In the genomic region with DNA sequence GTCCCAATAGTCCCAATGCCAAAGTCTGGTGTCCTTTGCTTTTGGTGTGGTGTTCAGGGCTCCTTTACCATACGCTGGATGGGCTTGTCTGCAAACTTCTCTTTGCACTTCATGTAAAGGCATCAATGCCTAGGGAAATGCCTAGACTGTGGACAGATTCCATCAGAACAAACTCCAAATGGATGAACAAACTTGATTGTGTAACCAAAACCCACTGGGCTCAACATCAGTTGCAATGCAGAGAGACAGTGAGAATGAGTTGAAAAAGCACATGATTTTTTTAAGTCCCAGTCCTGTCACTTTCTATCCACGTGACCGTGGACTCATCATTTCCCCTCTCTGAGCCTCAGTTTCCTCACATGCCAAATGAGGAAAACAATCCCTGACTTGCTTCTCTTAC, we compare ENCODE assay signal across 26 cellular contexts. TPM values are rescaled to one million over a fixed set of nuclear protein-coding genes. Genes with fewer than 3 reads are reported as not detected.
"Had no signal": no experiment of that assay in that cellular context is flagged by ENCODE, and none has a peak within 500 bp of the region (broad histone marks: within the 10 kb centered on the region; RNA-seq: fewer than 3 reads in every experiment).

No MANE protein-coding gene starts in this region.

- H3K4me1 ChIP-seq: SJSA1 had no signal

- DNase-seq: activated CD4-positive, alpha-beta T cell treated with anti-CD3 and anti-CD28 coated beads for 4 hours; activated CD8-positive, alpha-beta memory T cell treated with anti-CD3 and anti-CD28 coated beads, Interleukin-2, amount 50 U/mL, for 4 hours; activated CD8-positive, alpha-beta T cell treated with anti-CD3 and anti-CD28 coated beads for 36 hours; activated gamma-delta T cell treated with Interleukin-2 at 50 U/mL for 16 hours; activated naive CD4-positive, alpha-beta T cell treated with anti-CD3 and anti-CD28 coated beads, Interleukin-2, amount 10 ng/mL, durations not matched to agents 7 days and 5 days; activated naive CD8-positive, alpha-beta T cell treated with anti-CD3 and anti-CD28 coated beads for 36 hours; activated T-cell treated with anti-CD3 and anti-CD28 coated beads, Interleukin-2, amount 50 U/mL, for 72 hours; MM.1S; NCI-H1105; NCI-H1436; NCI-H1694 treated with DMSO at 0.1 percent for 48 hours; NCI-H2081; NCI-H510A treated with DMSO at 0.1 percent for 48 hours; NCI-H69; NK-92 treated with Interleukin-12 subunit alpha and Interleukin-12 subunit beta, amount 100 ng/mL, for 24 hours; OCI-M1; RPMI8226; SHP77; SW 1271 had no signal

- H3K27me3 ChIP-seq: SJSA1 had no signal

- H3K27me3 Mint-ChIP-seq: activated naive CD8-positive, alpha-beta T cell treated with anti-CD3 and anti-CD28 coated beads for 36 hours had no signal

- H3K36me3 Mint-ChIP-seq: activated naive CD4-positive, alpha-beta T cell treated with anti-CD3 and anti-CD28 coated beads, Interleukin-2, amount 10 ng/mL, durations not matched to agents 7 days and 5 days; activated naive CD8-positive, alpha-beta T cell treated with anti-CD3 and anti-CD28 coated beads for 36 hours had no signal

- H3K4me3 Mint-ChIP-seq: activated CD8-positive, alpha-beta T cell treated with anti-CD3 and anti-CD28 coated beads for 36 hours; activated naive CD4-positive, alpha-beta T cell treated with anti-CD3 and anti-CD28 coated beads, Interleukin-2, amount 10 ng/mL, durations not matched to agents 7 days and 5 days; activated naive CD8-positive, alpha-beta T cell treated with anti-CD3 and anti-CD28 coated beads for 36 hours; activated T-cell treated with anti-CD3 and anti-CD28 coated beads, Interleukin-2, amount 50 U/mL, for 72 hours; T-helper 1 cell treated with Interleukin-12 subunit alpha and Interleukin-12 subunit beta and Interleukin-4 antibody, amounts not matched to agents 30 μg/mL and 1 μg/mL, for 36 hours had no signal

- H3K4me1 Mint-ChIP-seq: activated naive CD4-positive, alpha-beta T cell treated with anti-CD3 and anti-CD28 coated beads, Interleukin-2, amount 10 ng/mL, durations not matched to agents 7 days and 5 days; activated naive CD8-positive, alpha-beta T cell treated with anti-CD3 and anti-CD28 coated beads for 36 hours had no signal

- H3K36me3 ChIP-seq: SJSA1 had no signal

- H3K27ac Mint-ChIP-seq: activated CD8-positive, alpha-beta T cell treated with anti-CD3 and anti-CD28 coated beads for 36 hours; activated naive CD4-positive, alpha-beta T cell treated with anti-CD3 and anti-CD28 coated beads, Interleukin-2, amount 10 ng/mL, durations not matched to agents 7 days and 5 days; activated naive CD8-positive, alpha-beta T cell treated with anti-CD3 and anti-CD28 coated beads for 36 hours; activated T-cell treated with anti-CD3 and anti-CD28 coated beads, Interleukin-2, amount 50 U/mL, for 72 hours; activated T-helper 2 cell treated with anti-CD3 and anti-CD28 coated beads, Interferon-gamma antibody, Interleukin-2, Interleukin-4, amounts not matched to agents 10 μg/mL and 5 μg/mL and 100 μg/mL, durations not matched to agents 14 hours and 24 hours and 36 hours; T-helper 1 cell treated with Interleukin-12 subunit alpha and Interleukin-12 subunit beta and Interleukin-4 antibody, amounts not matched to agents 30 μg/mL and 1 μg/mL, for 36 hours had no signal

- H3K4me3 ChIP-seq: SJSA1 had no signal

- H3K9me3 ChIP-seq: SJSA1 had no signal

- H3K9me3 Mint-ChIP-seq: activated CD8-positive, alpha-beta T cell treated with anti-CD3 and anti-CD28 coated beads for 36 hours; activated naive CD4-positive, alpha-beta T cell treated with anti-CD3 and anti-CD28 coated beads, Interleukin-2, amount 10 ng/mL, durations not matched to agents 7 days and 5 days; activated naive CD8-positive, alpha-beta T cell treated with anti-CD3 and anti-CD28 coated beads for 36 hours; activated T-cell treated with anti-CD3 and anti-CD28 coated beads, Interleukin-2, amount 50 U/mL, for 72 hours; activated T-helper 2 cell treated with anti-CD3 and anti-CD28 coated beads, Interferon-gamma antibody, Interleukin-2, Interleukin-4, amounts not matched to agents 10 μg/mL and 5 μg/mL and 100 μg/mL, durations not matched to agents 14 hours and 24 hours and 36 hours; T-helper 1 cell treated with Interleukin-12 subunit alpha and Interleukin-12 subunit beta and Interleukin-4 antibody, amounts not matched to agents 30 μg/mL and 1 μg/mL, for 36 hours had no signal

- ATAC-seq: activated CD4-positive, CD25-positive, alpha-beta regulatory T cell treated with anti-CD3 and anti-CD28 coated beads, Interleukin-2, amount 50 U/mL, for 24 hours; activated CD8-positive, alpha-beta T cell treated with anti-CD3 and anti-CD28 coated beads for 36 hours; activated T-cell treated with anti-CD3 and anti-CD28 coated beads, Interleukin-2, amount 50 U/mL, for 72 hours; Panc1; SK-N-SH treated with all-trans-retinoic acid at 6 μM for 48 hours had no signal

- H3K27ac ChIP-seq: SJSA1 had no signal

RNA-seq across cellular contexts. Expression of gene ATP1B4, which starts 4.9 kb away (rescaled TPM):
- total RNA-seq: activated CD8-positive, alpha-beta T cell treated with anti-CD3 and anti-CD28 coated beads for 36 hours; activated naive CD8-positive, alpha-beta T cell treated with anti-CD3 and anti-CD28 coated beads for 36 hours; activated T-cell treated with anti-CD3 and anti-CD28 coated beads, Interleukin-2, amount 50 U/mL, for 72 hours; activated T-helper 2 cell treated with anti-CD3 and anti-CD28 coated beads, Interferon-gamma antibody, Interleukin-2, Interleukin-4, amounts not matched to agents 10 μg/mL and 5 μg/mL and 100 μg/mL, durations not matched to agents 14 hours and 24 hours and 36 hours; SJSA1 had no signal
- polyA plus RNA-seq: adipose tissue had no signal

RNA-seq across cellular contexts. Expression of gene TMEM255A, which starts 55.5 kb away (rescaled TPM):
- total RNA-seq: activated CD8-positive, alpha-beta T cell treated with anti-CD3 and anti-CD28 coated beads for 36 hours; activated naive CD8-positive, alpha-beta T cell treated with anti-CD3 and anti-CD28 coated beads for 36 hours; activated T-cell treated with anti-CD3 and anti-CD28 coated beads, Interleukin-2, amount 50 U/mL, for 72 hours; activated T-helper 2 cell treated with anti-CD3 and anti-CD28 coated beads, Interferon-gamma antibody, Interleukin-2, Interleukin-4, amounts not matched to agents 10 μg/mL and 5 μg/mL and 100 μg/mL, durations not matched to agents 14 hours and 24 hours and 36 hours had no signal
